ENCODE assay signal across 8 cellular contexts in genomic region chr1:15620155-15620545, GRCh38. TPM values are rescaled to one million over a fixed set of nuclear protein-coding genes. Genes with fewer than 3 reads are reported as not detected.
DNase-seq lines count a peak whose midpoint lies in the region; ATAC-seq and TF ChIP-seq lines count a peak whose summit lies in the region.

No MANE protein-coding gene starts in this region.

- H3K79me2 ChIP-seq in GM23338 (replicated peaks; ENCODE audit: insufficient read depth) = peaks cover 77% of the 10 kb centered on the region

- H3K4me3 ChIP-seq in GM23338 (no peak overlapping the region), psoas muscle (peak overlapping the region; percentile 83)

- no peak overlapping the region for H3K27ac ChIP-seq in GM23338 (ENCODE audit: low read depth)
- peak overlapping the region; percentile 99 for H3K27ac ChIP-seq in psoas muscle

- peak overlapping the region; percentile 91; the same call in 1 of the 2 replicates for H3K4me2 ChIP-seq in GM23338

- peaks cover 10% of the 10 kb centered on the region for H3K27me3 Mint-ChIP-seq in GM23338 (ENCODE audit: insufficient read depth, low read depth, poor library complexity)

- H3F3A ChIP-seq in GM23338 (replicated peaks; ENCODE audit: low read depth) = peaks cover 4% of the 10 kb centered on the region; the same call in 1 of the 2 replicates

- intact Hi-C loops in psoas muscle (cut with DNase I) (loop anchor here (5.0 to 10.0 kb wide), 2 partner anchors 38 to 85 kb away; no protein-coding TSS in a partner anchor), posterior vena cava (cut with DNase I) (loop anchor here in 1 of 2 donors (10.0 kb wide), 1 partner anchor 55 kb away; no protein-coding TSS in a partner anchor)

- H3K9me3 Mint-ChIP-seq in GM23338 = no peaks in the 10 kb centered on the region

- ATAC-seq in GM23338 = no peak
- ATAC-seq in psoas muscle = peak in 3 of 4 donors; percentile 19 to 50 (median 39)
- ATAC-seq in HG02763 (IDR thresholded peaks at IDR 0.05; ENCODE audit: unreplicated experiment) = no peak

- H3K9me2 ChIP-seq in GM23338 (ENCODE audit: insufficient read depth) = no peaks in the 10 kb centered on the region; the same call in 1 of the 2 replicates

- no peak overlapping the region for H2AFZ ChIP-seq in GM23338

- H3K4me1 ChIP-seq in GM23338 (ENCODE audit: insufficient read depth) = peaks cover 21% of the 10 kb centered on the region; the same call in 1 of the 2 replicates
- H3K4me1 ChIP-seq in psoas muscle = peaks cover 62% of the 10 kb centered on the region

- peaks cover 8% of the 10 kb centered on the region; the same call in 2 of the 3 replicates for H3K36me3 Mint-ChIP-seq in GM23338 (ENCODE audit: low read depth)

- TF ChIP-seq CTCF in GM23338 (conservative IDR thresholded peaks at IDR 0.05; ENCODE audit: low read depth in 2 of 2) (no peak), psoas muscle (IDR thresholded peaks at IDR 0.05) (no peak)

- peak overlapping the region; percentile 25; the same call in 1 of the 3 replicates for H3K4me3 Mint-ChIP-seq in GM23338

- peaks cover 26% of the 10 kb centered on the region for H3K4me1 Mint-ChIP-seq in GM23338

- H3K9me3 ChIP-seq in psoas muscle = no peaks in the 10 kb centered on the region

- no peaks in the 10 kb centered on the region for H3K27me3 ChIP-seq in GM23338 (ENCODE audit: insufficient read depth)
- no peaks in the 10 kb centered on the region for H3K27me3 ChIP-seq in psoas muscle (ENCODE audit: insufficient read depth in 3 of 3, low read length in 2 of 3)

- no peak overlapping the region for H3K27ac Mint-ChIP-seq in GM23338

- DNase-seq in GM23338 (ENCODE audit: low spot score) (no peak), erythroblast (lab: John Stamatoyannopoulos, UW) (peak; percentile 27 to 57), psoas muscle (no peak), SIG-M5 (lab: John Stamatoyannopoulos, UW) (no peak), cortex of kidney (lab: John Stamatoyannopoulos, UW) (no peak), posterior vena cava (ENCODE audit: low spot score) (no peak)

- peak; percentile 37 for TF ChIP-seq POLR2A in erythroblast (IDR thresholded peaks at IDR 0.05; ENCODE audit: low read length)

- WGBS in psoas muscle, 3 donors = 9 to 29% (median 13%) methylated on average over 1 of the region's 1 CpG

- H4K20me1 ChIP-seq in GM23338 (replicated peaks; ENCODE audit: insufficient read depth) = peaks cover 45% of the 10 kb centered on the region

- H3K36me3 ChIP-seq in GM23338 (ENCODE audit: insufficient read depth) (peaks cover 5% of the 10 kb centered on the region; the same call in 1 of the 2 replicates), psoas muscle (ENCODE audit: insufficient read depth in 1 of 2, low read depth in 1 of 2) (no peaks in the 10 kb centered on the region)

TF ChIP-seq in GM23338, 12 proteins besides CTCF, POLR2A, EP300 and RAD21 (continues in another document):
- TF ChIP-seq ETS1 (IDR thresholded peaks at IDR 0.05) (no peak), NANOG (IDR thresholded peaks at IDR 0.05; ENCODE audit: borderline replicate concordance) (no peak), EZH2phosphoT487 (IDR thresholded peaks at IDR 0.05; ENCODE audit: unreplicated experiment) (no peak), POLR2AphosphoS5 (IDR thresholded peaks at IDR 0.05; ENCODE audit: low read depth) (no peak), EZH2 (IDR thresholded peaks at IDR 0.05; ENCODE audit: low read depth, unreplicated experiment) (no peak), STAT1 (IDR thresholded peaks at IDR 0.05; ENCODE audit: unreplicated experiment) (no peak), ZNF331 (CRISPR knock-in tag; IDR thresholded peaks at IDR 0.05; ENCODE audit: low read depth) (no peak)

TF ChIP-seq in PFSK-1, 5 proteins besides CTCF, POLR2A, EP300 and RAD21:
- TF ChIP-seq REST (IDR thresholded peaks at IDR 0.05; ENCODE audit: insufficient read depth in 1 of 2, low read depth in 2 of 2, low read length in 2 of 2) (no peak), POLR2AphosphoS5 (IDR thresholded peaks at IDR 0.05; ENCODE audit: low read depth, low read length) (0 out of 2 replicates have a peak, but pooled peaks have one; percentile 54), SIN3A (IDR thresholded peaks at IDR 0.05; ENCODE audit: borderline replicate concordance, insufficient read depth, low read length) (peak; percentile 37; the same call in 1 of the 2 replicates), TAF1 (IDR thresholded peaks at IDR 0.05; ENCODE audit: borderline replicate concordance, insufficient read depth, low read length) (no peak), FOXP2 (optimal IDR thresholded peaks at IDR 0.05; ENCODE audit: borderline replicate concordance, extremely low read depth, extremely low read length, insufficient read depth) (peak; percentile 24)

RNA-seq across cellular contexts. Expression of gene DDI2, which starts 2.9 kb away (rescaled TPM):
- total RNA-seq in GM23338 (2014; rRNA removed; shearing (Covaris generic)) = 34.8 and 43.3 TPM in 2 replicates
- 6.7 and 8.0 TPM in 2 replicates for polyA plus RNA-seq in GM23338 (2016; fragmentation: Nextera tagmentation; extraction: Ambion mirVana)
- polyA plus RNA-seq in PFSK-1 (2012; ENCODE audit: insufficient read length, low read depth) = 6.6 TPM
- total RNA-seq in psoas muscle = 10 to 100 TPM; 23.8 to 80.2 (median 39.5) TPM
- 10 to 100 TPM in 2 of 3 donors, 1 to 10 TPM in 1; 4.8 to 35.4 (median 18.7) TPM for polyA plus RNA-seq in psoas muscle
- total RNA-seq in posterior vena cava = 10 to 100 TPM; 23.8 to 27.4 TPM

RNA-seq across cellular contexts. Expression of gene AGMAT, which starts 35.3 kb away (rescaled TPM):
- 3.8 and 7.4 TPM in 2 replicates for total RNA-seq in GM23338 (2014; rRNA removed; shearing (Covaris generic))
- polyA plus RNA-seq in GM23338 (2016; fragmentation: Nextera tagmentation; extraction: Ambion mirVana) = 1.8 and 2.3 TPM in 2 replicates
- polyA plus RNA-seq in PFSK-1 (2012; ENCODE audit: insufficient read length, low read depth) = not detected
- 10 to 100 TPM in 1 of 4 donors, 1 to 10 TPM in 3; 2.6 to 12.6 (median 3.4) TPM for total RNA-seq in psoas muscle
- polyA plus RNA-seq in psoas muscle = 1 to 10 TPM; 2.6 to 8.1 (median 7.2) TPM
- under 1 TPM in 1 of 2 donors, not detected in 1; 0.14 TPM for total RNA-seq in posterior vena cava

Comparison
In these comparisons a context has a peak if more than half of its experiments do, and no peak if none do; other contexts are left out.
1. ATAC-seq: peak in psoas muscle (3 of 4); none in GM23338 (single experiment) and HG02763 (single experiment).
2. DNase-seq: peak in erythroblast (2 of 2); none in GM23338 (single experiment), psoas muscle (0 of 2), SIG-M5 (single experiment), cortex of kidney (single experiment) and posterior vena cava (single experiment).